ENCODE assay signal across 16 cellular contexts in genomic region chr12:104121001-104121400, GRCh38. TPM values are rescaled to one million over a fixed set of nuclear protein-coding genes. Genes with fewer than 3 reads are reported as not detected.
DNase-seq lines count a peak whose midpoint lies in the region; ATAC-seq and TF ChIP-seq lines count a peak whose summit lies in the region.
"Had no signal": no experiment of that assay in that cellular context is flagged by ENCODE, and none has a peak within 500 bp of the region (broad histone marks: within the 10 kb centered on the region; RNA-seq: fewer than 3 reads in every experiment).

No MANE protein-coding gene starts in this region.

- H3K4me3 ChIP-seq in lower leg skin (ENCODE audit: low read depth, poor library complexity, severe bottlenecking), result no peak overlapping the region
- H3K4me3 ChIP-seq: colonic mucosa had no signal

- TF ChIP-seq CTCF in omental fat pad (IDR thresholded peaks at IDR 0.05) (no peak), lower leg skin (IDR thresholded peaks at IDR 0.05) (no peak), CD14-positive monocyte (IDR thresholded peaks at IDR 0.05) (no peak)

- DNase-seq in EL (peak; percentile 81), RKO (ENCODE audit: low spot score) (peak; percentile 67), fibroblast of gingiva (ENCODE audit: low read depth) (peak; percentile 34), omental fat pad (ENCODE audit: low spot score) (no peak), DMS153 treated with DMSO at 0.1 percent for 48 hours (lab: John Stamatoyannopoulos, UW; ENCODE audit: unreplicated experiment) (no peak), lower leg skin (ENCODE audit: low spot score in 2 of 2) (no peak), CD14-positive monocyte (ENCODE audit: low spot score) (no peak)
- no peak for DNase-seq in activated CD4-positive, CD25-positive, alpha-beta regulatory T cell treated with anti-CD3 and anti-CD28 coated beads, Interleukin-2, amount 50 U/mL, for 72 hours
- DNase-seq: activated CD4-positive, CD25-positive, alpha-beta regulatory T cell; colonic mucosa; NCI-H2081; OCI-M1; stimulated activated naive CD8-positive, alpha-beta T cell treated with anti-CD3 and anti-CD28 coated beads, Interleukin-15, Interleukin-2, amounts not matched to agents 100 U/mL and 50 U/mL, for 24 hours had no signal

- ATAC-seq in omental fat pad (ENCODE audit: low FRiP score), result peak; percentile 84
- ATAC-seq: HepG2; stimulated activated naive CD8-positive, alpha-beta T cell treated with anti-CD3 and anti-CD28 coated beads, Interleukin-15, Interleukin-2, amounts not matched to agents 100 U/mL and 50 U/mL, for 24 hours had no signal

- H3K9me3 Mint-ChIP-seq in CD14-positive monocyte, result no peaks in the 10 kb centered on the region
- H3K9me3 Mint-ChIP-seq: activated T-helper 1 cell treated with anti-CD3 and anti-CD28 coated beads, Interleukin-12 subunit alpha, Interleukin-12 subunit beta, Interleukin-2, Interleukin-4 antibody, amounts not matched to agents 30 ng/mL and 10 ng/mL and 1 ng/mL, durations not matched to agents 14 hours and 24 hours and 36 hours; nephron had no signal

- intact Hi-C loops in lower leg skin (cut with DNase I; ENCODE audit: low total_unique reads) (no loop called here), CD14-positive monocyte (cut with micrococcal nuclease) (no loop called here)

- no peaks in the 10 kb centered on the region for H3K27me3 Mint-ChIP-seq in CD14-positive monocyte (ENCODE audit: low read depth in 3 of 3)

- no peak for TF ChIP-seq POLR2A in lower leg skin (IDR thresholded peaks at IDR 0.05)

- no peak overlapping the region for H3K4me3 Mint-ChIP-seq in CD14-positive monocyte
- H3K4me3 Mint-ChIP-seq: activated T-helper 1 cell treated with anti-CD3 and anti-CD28 coated beads, Interleukin-12 subunit alpha, Interleukin-12 subunit beta, Interleukin-2, Interleukin-4 antibody, amounts not matched to agents 30 ng/mL and 10 ng/mL and 1 ng/mL, durations not matched to agents 14 hours and 24 hours and 36 hours; nephron had no signal

- peaks cover 51 to 62% of the 10 kb centered on the region in 2 donors for H3K36me3 Mint-ChIP-seq in CD14-positive monocyte

- H3K4me1 Mint-ChIP-seq in CD14-positive monocyte, result no peaks in the 10 kb centered on the region

- no peak overlapping the region for H3K27ac Mint-ChIP-seq in CD14-positive monocyte
- H3K27ac Mint-ChIP-seq: activated T-helper 1 cell treated with anti-CD3 and anti-CD28 coated beads, Interleukin-12 subunit alpha, Interleukin-12 subunit beta, Interleukin-2, Interleukin-4 antibody, amounts not matched to agents 30 ng/mL and 10 ng/mL and 1 ng/mL, durations not matched to agents 14 hours and 24 hours and 36 hours had no signal

RNA-seq across cellular contexts. Expression of gene NFYB, which starts 17.0 kb away (rescaled TPM):
- total RNA-seq in omental fat pad (10 to 100 TPM; 25.9 to 47.8 (median 33.8) TPM), lower leg skin (10 to 100 TPM; 10.6 to 20.5 (median 14.3) TPM)
- 10 to 100 TPM; 11.6 to 14.6 TPM for polyA plus RNA-seq in CD14-positive monocyte

RNA-seq across cellular contexts. Expression of gene HCFC2, which starts 56.7 kb away (rescaled TPM):
- total RNA-seq in omental fat pad (10 to 100 TPM; 11.2 to 32.5 (median 15.9) TPM), lower leg skin (10 to 100 TPM; 11.0 to 18.9 (median 14.1) TPM)
- 1 to 10 TPM; 3.3 to 4.3 TPM for polyA plus RNA-seq in CD14-positive monocyte

Comparison
In these comparisons a context has a peak if more than half of its experiments do, and no peak if none do; other contexts are left out.
1. DNase-seq: peak in EL (single experiment), RKO (single experiment) and fibroblast of gingiva (single experiment); none in omental fat pad (single experiment), DMS153 treated with DMSO at 0.1 percent for 48 hours (single experiment), lower leg skin (0 of 2), CD14-positive monocyte (single experiment) and activated CD4-positive, CD25-positive, alpha-beta regulatory T cell treated with anti-CD3 and anti-CD28 coated beads, Interleukin-2, amount 50 U/mL, for 72 hours (single experiment).